In genomic region chr13:23679214-23679613, GRCh38 we compare ENCODE assay signal across 14 cellular contexts.
DNase-seq lines count a peak whose midpoint lies in the region; ATAC-seq and TF ChIP-seq lines count a peak whose summit lies in the region.
"Had no signal": no experiment of that assay in that cellular context is flagged by ENCODE, and none has a peak within 500 bp of the region (broad histone marks: within the 10 kb centered on the region; RNA-seq: fewer than 3 reads in every experiment).

No MANE protein-coding gene starts in this region.

- H3K27me3 Mint-ChIP-seq in nephron progenitor cell (ENCODE audit: low read depth, poor library complexity) = no peaks in the 10 kb centered on the region

- peaks cover 42% of the 10 kb centered on the region for H3K36me3 Mint-ChIP-seq in nephron progenitor cell (ENCODE audit: low read depth)
- H3K36me3 Mint-ChIP-seq: stimulated activated memory B cell treated with anti-CD40 and anti-IgM and Interleukin-4, amounts not matched to agents 10 μg/mL and 1 μg/mL and 100 μg/mL, for 72 hours had no signal

- in situ Hi-C loops in astrocyte of the spinal cord (cut with HindIII; ENCODE audit: low sequenced_read_pairs) = no loop called here

- H3K4me3 ChIP-seq in MG63 (no peak overlapping the region), astrocyte of the spinal cord (ENCODE audit: low read depth, low read length) (no peak overlapping the region), adrenal gland (no peak overlapping the region)

- WGBS in adrenal gland, 4 donors = 89 to 95% (median 92%) methylated on average over 2 of the region's 2 CpGs

- intact Hi-C loops in adrenal gland (cut with DNase I) (no loop called here), posterior vena cava (cut with DNase I) (no loop called here)

- TF ChIP-seq CTCF in astrocyte of the spinal cord (IDR thresholded peaks at IDR 0.05; ENCODE audit: low read depth, low read length) (no peak), nephron progenitor cell (IDR thresholded peaks at IDR 0.05) (no peak), adrenal gland (IDR thresholded peaks at IDR 0.05) (no peak)

- DNase-seq in NK-92 treated with Interleukin-12 subunit alpha and Interleukin-12 subunit beta, amount 100 ng/mL, for 24 hours (lab: John Stamatoyannopoulos, UW) = peak; percentile 33
- DNase-seq in NK-92 (lab: John Stamatoyannopoulos, UW; ENCODE audit: unreplicated experiment) (no peak), MG63 (peak; percentile 65), astrocyte of the spinal cord (ENCODE audit: low read depth, low spot score) (peak; percentile 72), nephron progenitor cell (no peak), adrenal gland (no peak), posterior vena cava (ENCODE audit: low spot score) (no peak)
- DNase-seq: DMS53, left colon, NCI-H1092, NCI-H748 treated with DMSO at 0.1 percent for 48 hours had no signal

- H3K36me3 ChIP-seq in MG63 (no peaks in the 10 kb centered on the region; the same call in 1 of the 2 replicates), adrenal gland (replicated peaks in 1 of 2) (no peaks in the 10 kb centered on the region)

- peak overlapping the region; percentile 76 for H3K27ac Mint-ChIP-seq in nephron progenitor cell
- H3K27ac Mint-ChIP-seq: stimulated activated memory B cell treated with anti-CD40 and anti-IgM and Interleukin-4, amounts not matched to agents 10 μg/mL and 1 μg/mL and 100 μg/mL, for 72 hours had no signal

- H3K27me3 ChIP-seq in MG63 (no peaks in the 10 kb centered on the region), adrenal gland (no peaks in the 10 kb centered on the region)

- H3K9me3 Mint-ChIP-seq in nephron progenitor cell = peaks cover 56% of the 10 kb centered on the region

- H3K9me3 ChIP-seq in MG63 = no peaks in the 10 kb centered on the region; the same call in 1 of the 2 replicates
- no peaks in the 10 kb centered on the region for H3K9me3 ChIP-seq in adrenal gland (replicated peaks in 1 of 3)

- no peaks in the 10 kb centered on the region for H3K4me1 ChIP-seq in adrenal gland (replicated peaks in 1 of 2)

- ATAC-seq in HG03175 (IDR thresholded peaks at IDR 0.05; ENCODE audit: unreplicated experiment) = no peak
- ATAC-seq: left colon; stimulated activated memory B cell treated with anti-CD40 and anti-IgM and Interleukin-4, amounts not matched to agents 10 μg/mL and 1 μg/mL and 100 μg/mL, for 72 hours had no signal

- TF ChIP-seq POLR2A in adrenal gland (IDR thresholded peaks at IDR 0.05) = no peak

- no peak overlapping the region for H3K4me3 Mint-ChIP-seq in nephron progenitor cell
- H3K4me3 Mint-ChIP-seq: stimulated activated memory B cell treated with anti-CD40 and anti-IgM and Interleukin-4, amounts not matched to agents 10 μg/mL and 1 μg/mL and 100 μg/mL, for 72 hours had no signal

- no peak overlapping the region for H3K27ac ChIP-seq in adrenal gland
- H3K27ac ChIP-seq: 22Rv1 had no signal

- H3K4me1 Mint-ChIP-seq in nephron progenitor cell = peaks cover 35% of the 10 kb centered on the region
- H3K4me1 Mint-ChIP-seq: stimulated activated memory B cell treated with anti-CD40 and anti-IgM and Interleukin-4, amounts not matched to agents 10 μg/mL and 1 μg/mL and 100 μg/mL, for 72 hours had no signal

Comparison
In these comparisons a context has a peak if more than half of its experiments do, and no peak if none do; other contexts are left out.
1. DNase-seq: peak in NK-92 treated with Interleukin-12 subunit alpha and Interleukin-12 subunit beta, amount 100 ng/mL, for 24 hours (single experiment), MG63 (single experiment) and astrocyte of the spinal cord (single experiment); none in NK-92 (single experiment), nephron progenitor cell (single experiment), adrenal gland (0 of 7) and posterior vena cava (single experiment).